Comparison of ENCODE assay signal across 8 cellular contexts in genomic region chr3:47161983-47162694, GRCh38. TPM values are rescaled to one million over a fixed set of nuclear protein-coding genes. Genes with fewer than 3 reads are reported as not detected.
DNase-seq lines count a peak whose midpoint lies in the region; ATAC-seq and TF ChIP-seq lines count a peak whose summit lies in the region.

No MANE protein-coding gene starts in this region.

- H3K9ac ChIP-seq in mucosa of stomach (ENCODE audit: low read length): peak overlapping the region; percentile 96

- H3K4me1 Mint-ChIP-seq in IgD-negative memory B cell: peaks cover 52 to 55% (median 53%) of the 10 kb centered on the region in 3 donors

- ATAC-seq in GM19328 (IDR thresholded peaks at IDR 0.05; ENCODE audit: unreplicated experiment): no peak

- H3K36me3 Mint-ChIP-seq in IgD-negative memory B cell: peaks cover 3% of the 10 kb centered on the region

- H3K27ac ChIP-seq in breast epithelium: peak overlapping the region; percentile 98

- H3K4me3 ChIP-seq in AG09309 (ENCODE audit: control insufficient read depth, low read depth, low read length) (peak overlapping the region; percentile 94), breast epithelium (peak overlapping the region; percentile 94 to 99 (median 97)), mucosa of stomach (ENCODE audit: low read length) (peak overlapping the region; percentile 23)

- intact Hi-C loops in breast epithelium (cut with DNase I; ENCODE audit: low total_unique reads): no loop called here

- no peaks in the 10 kb centered on the region for H3K9me3 ChIP-seq in breast epithelium
- H3K9me3 ChIP-seq in mucosa of stomach (ENCODE audit: control insufficient read depth, low read length): no peaks in the 10 kb centered on the region

- no peak for TF ChIP-seq CTCF in AG09309 (IDR thresholded peaks at IDR 0.05; ENCODE audit: control insufficient read depth, insufficient read depth, low read depth, low read length, missing control alignments)
- TF ChIP-seq CTCF in breast epithelium (IDR thresholded peaks at IDR 0.05): no peak

- H3K27me3 ChIP-seq in breast epithelium (no peaks in the 10 kb centered on the region), mucosa of stomach (ENCODE audit: control insufficient read depth, insufficient read depth, low read length) (no peaks in the 10 kb centered on the region)

- no peak for TF ChIP-seq POLR2A in breast epithelium (IDR thresholded peaks at IDR 0.05)

- DNase-seq in AG09309 (ENCODE audit: low read depth) (no peak), breast epithelium (ENCODE audit: low spot score in 2 of 2) (no peak), NCI-H345 treated with DMSO at 0.1 percent for 48 hours (lab: John Stamatoyannopoulos, UW; ENCODE audit: unreplicated experiment) (no peak), iPS-NIHi11 (ENCODE audit: low spot score) (no peak), DMS79 (lab: John Stamatoyannopoulos, UW) (no peak)

- H3K36me3 ChIP-seq in breast epithelium: no peaks in the 10 kb centered on the region
- no peaks in the 10 kb centered on the region for H3K36me3 ChIP-seq in mucosa of stomach (ENCODE audit: control insufficient read depth, insufficient read depth, low read length)

- H3K9me3 Mint-ChIP-seq in IgD-negative memory B cell: peaks cover 0 to 2% (median 0%) of the 10 kb centered on the region in 3 donors

- peak overlapping the region; percentile 98 to 99 (median 98) for H3K27ac Mint-ChIP-seq in IgD-negative memory B cell

- H3K4me1 ChIP-seq in breast epithelium: peaks cover 0 to 15% of the 10 kb centered on the region in 2 donors
- peaks cover 20% of the 10 kb centered on the region for H3K4me1 ChIP-seq in mucosa of stomach (ENCODE audit: control insufficient read depth, insufficient read depth, low read length)

- H3K4me3 Mint-ChIP-seq in IgD-negative memory B cell: peak overlapping the region; percentile 97 to 98 (median 97)

- no peaks in the 10 kb centered on the region for H3K27me3 Mint-ChIP-seq in IgD-negative memory B cell

RNA-seq across cellular contexts. Expression of gene SETD2, which starts 1.8 kb away (rescaled TPM):
- 32.6 TPM for polyA plus RNA-seq in IgD-negative memory B cell
- total RNA-seq in breast epithelium: 10 to 100 TPM; 59.8 to 87.8 (median 74.4) TPM

Comparison
In these comparisons a context has a peak if more than half of its experiments do, and no peak if none do; other contexts are left out.
1. H3K4me3 ChIP-seq: peak in every context shown above with its lines; median percentile 97 in breast epithelium; 94 in AG09309; 23 in mucosa of stomach.